In genomic region chr7:54811016-54811924, GRCh38 we compare ENCODE assay signal across 11 cellular contexts. TPM values are rescaled to one million over a fixed set of nuclear protein-coding genes. Genes with fewer than 3 reads are reported as not detected.
DNase-seq lines count a peak whose midpoint lies in the region; TF ChIP-seq lines count a peak whose summit lies in the region.
"Had no signal": no experiment of that assay in that cellular context is flagged by ENCODE, and none has a peak within 500 bp of the region (broad histone marks: within the 10 kb centered on the region; RNA-seq: fewer than 3 reads in every experiment).

No MANE protein-coding gene starts in this region.

- H3K27me3 ChIP-seq in brain microvascular endothelial cell (replicated peaks): no peaks in the 10 kb centered on the region
- H3K27me3 ChIP-seq in right atrium auricular region: no peaks in the 10 kb centered on the region
- no peaks in the 10 kb centered on the region for H3K27me3 ChIP-seq in subcutaneous abdominal adipose tissue (ENCODE audit: control insufficient read depth in 5 of 5, insufficient read depth in 4 of 5, low read length in 5 of 5)

- H3K9ac ChIP-seq in subcutaneous abdominal adipose tissue (ENCODE audit: low read length in 5 of 5): no peak overlapping the region

- H3K4me1 Mint-ChIP-seq in activated naive CD4-positive, alpha-beta T cell treated with anti-CD3 and anti-CD28 coated beads for 36 hours (ENCODE audit: low read depth): no peaks in the 10 kb centered on the region

- no peak overlapping the region for H3K4me3 ChIP-seq in HFF-Myc (replicated peaks; ENCODE audit: low read depth, low read length)
- no peak overlapping the region for H3K4me3 ChIP-seq in brain microvascular endothelial cell (ENCODE audit: low read depth, low read length)
- H3K4me3 ChIP-seq in right atrium auricular region: no peak overlapping the region
- H3K4me3 ChIP-seq in subcutaneous abdominal adipose tissue (ENCODE audit: low read depth in 1 of 5, low read length in 5 of 5): no peak overlapping the region

- no peaks in the 10 kb centered on the region for H3K9me3 Mint-ChIP-seq in activated naive CD4-positive, alpha-beta T cell treated with anti-CD3 and anti-CD28 coated beads for 36 hours
- H3K9me3 Mint-ChIP-seq: stimulated activated naive CD8-positive, alpha-beta T cell treated with anti-CD3 and anti-CD28 coated beads, Interleukin-15, Interleukin-2, amounts not matched to agents 100 ng/mL and 50 ng/mL, for 24 hours had no signal

- in situ Hi-C loops in brain microvascular endothelial cell (cut with HindIII; ENCODE audit: low pct_ligation_motif_present, low sequenced_read_pairs): no loop called here

- CTCF ChIA-PET in activated naive CD4-positive, alpha-beta T cell treated with anti-CD3 and anti-CD28 coated beads for 36 hours (lab: Charles Lee): no interaction called here

- intact Hi-C loops in activated naive CD4-positive, alpha-beta T cell treated with anti-CD3 and anti-CD28 coated beads for 36 hours (cut with micrococcal nuclease): no loop called here

- H3K36me3 Mint-ChIP-seq in activated naive CD4-positive, alpha-beta T cell treated with anti-CD3 and anti-CD28 coated beads for 36 hours (ENCODE audit: low read depth): no peaks in the 10 kb centered on the region

- H3K27ac ChIP-seq in brain microvascular endothelial cell (peak overlapping the region; percentile 90), right atrium auricular region (peak overlapping the region; percentile 44 to 45), subcutaneous abdominal adipose tissue (ENCODE audit: low read depth, low read length) (peak overlapping the region; percentile 15)

- no peak overlapping the region for H3K27ac Mint-ChIP-seq in activated naive CD4-positive, alpha-beta T cell treated with anti-CD3 and anti-CD28 coated beads for 36 hours
- H3K27ac Mint-ChIP-seq: stimulated activated naive CD8-positive, alpha-beta T cell treated with anti-CD3 and anti-CD28 coated beads, Interleukin-15, Interleukin-2, amounts not matched to agents 100 ng/mL and 50 ng/mL, for 24 hours had no signal

- peaks cover 0 to 6% of the 10 kb centered on the region in 2 donors for H3K4me1 ChIP-seq in right atrium auricular region
- peaks cover 0 to 26% (median 23%) of the 10 kb centered on the region in 5 donors for H3K4me1 ChIP-seq in subcutaneous abdominal adipose tissue (ENCODE audit: control insufficient read depth in 5 of 5, insufficient read depth in 5 of 5, low read length in 5 of 5)

- H3K36me3 ChIP-seq in brain microvascular endothelial cell (replicated peaks) (no peaks in the 10 kb centered on the region), right atrium auricular region (no peaks in the 10 kb centered on the region), subcutaneous abdominal adipose tissue (ENCODE audit: control insufficient read depth in 5 of 5, insufficient read depth in 5 of 5, low read length in 5 of 5) (no peaks in the 10 kb centered on the region)

- H3K4me3 Mint-ChIP-seq in activated naive CD4-positive, alpha-beta T cell treated with anti-CD3 and anti-CD28 coated beads for 36 hours: no peak overlapping the region
- H3K4me3 Mint-ChIP-seq: stimulated activated naive CD8-positive, alpha-beta T cell treated with anti-CD3 and anti-CD28 coated beads, Interleukin-15, Interleukin-2, amounts not matched to agents 100 ng/mL and 50 ng/mL, for 24 hours had no signal

- H3K27me3 Mint-ChIP-seq in activated naive CD4-positive, alpha-beta T cell treated with anti-CD3 and anti-CD28 coated beads for 36 hours (ENCODE audit: low read depth): peaks cover 5% of the 10 kb centered on the region
- H3K27me3 Mint-ChIP-seq: stimulated activated naive CD8-positive, alpha-beta T cell treated with anti-CD3 and anti-CD28 coated beads, Interleukin-15, Interleukin-2, amounts not matched to agents 100 ng/mL and 50 ng/mL, for 24 hours had no signal

- peak; percentile 84 for DNase-seq in HFF-Myc (ENCODE audit: extremely low read depth, low read depth)
- DNase-seq in brain microvascular endothelial cell: peak; percentile 72
- no peak for DNase-seq in right atrium auricular region (ENCODE audit: low spot score)
- no peak for DNase-seq in COR-L47 (lab: John Stamatoyannopoulos, UW)
- DNase-seq in activated naive CD4-positive, alpha-beta T cell treated with anti-CD3 and anti-CD28 coated beads for 36 hours: no peak
- no peak for DNase-seq in GOT3 (lab: John Stamatoyannopoulos, UW)
- DNase-seq in HK-2 (ENCODE audit: unreplicated experiment): no peak
- DNase-seq: MM.1S; stimulated activated CD4-positive, alpha-beta T cell treated with anti-CD3 and anti-CD28 coated beads, Interleukin-12 subunit alpha, Interleukin-12 subunit beta, amount 100 ng/mL, for 4 hours had no signal

- H3K9me3 ChIP-seq in right atrium auricular region (no peaks in the 10 kb centered on the region), subcutaneous abdominal adipose tissue (ENCODE audit: control insufficient read depth in 5 of 5, low read length in 5 of 5) (no peaks in the 10 kb centered on the region)

- TF ChIP-seq CTCF in HFF-Myc (IDR thresholded peaks at IDR 0.05; ENCODE audit: low read depth, low read length, missing control alignments) (no peak), brain microvascular endothelial cell (IDR thresholded peaks at IDR 0.05; ENCODE audit: low read depth, low read length, missing control alignments) (no peak), right atrium auricular region (IDR thresholded peaks at IDR 0.05) (no peak)

RNA-seq across cellular contexts. Expression of gene SEC61G, which starts 52.3 kb away (rescaled TPM):
- total RNA-seq in right atrium auricular region: 100 to 1,000 TPM; 219 to 307 TPM
- total RNA-seq in activated naive CD4-positive, alpha-beta T cell treated with anti-CD3 and anti-CD28 coated beads for 36 hours: 100 to 1,000 TPM; 121 to 126 TPM

Comparison
In these comparisons a context has a peak if more than half of its experiments do, and no peak if none do; other contexts are left out.
1. DNase-seq: peak in HFF-Myc (single experiment) and brain microvascular endothelial cell (single experiment); none in right atrium auricular region (single experiment), COR-L47 (single experiment), activated naive CD4-positive, alpha-beta T cell treated with anti-CD3 and anti-CD28 coated beads for 36 hours (single experiment), GOT3 (single experiment) and HK-2 (single experiment).
2. H3K27ac ChIP-seq: peak in every context shown above with its lines; median percentile 90 in brain microvascular endothelial cell; 44 in right atrium auricular region; 15 in subcutaneous abdominal adipose tissue.